19 cellular contexts compared by ENCODE assay signal in the genomic region with DNA sequence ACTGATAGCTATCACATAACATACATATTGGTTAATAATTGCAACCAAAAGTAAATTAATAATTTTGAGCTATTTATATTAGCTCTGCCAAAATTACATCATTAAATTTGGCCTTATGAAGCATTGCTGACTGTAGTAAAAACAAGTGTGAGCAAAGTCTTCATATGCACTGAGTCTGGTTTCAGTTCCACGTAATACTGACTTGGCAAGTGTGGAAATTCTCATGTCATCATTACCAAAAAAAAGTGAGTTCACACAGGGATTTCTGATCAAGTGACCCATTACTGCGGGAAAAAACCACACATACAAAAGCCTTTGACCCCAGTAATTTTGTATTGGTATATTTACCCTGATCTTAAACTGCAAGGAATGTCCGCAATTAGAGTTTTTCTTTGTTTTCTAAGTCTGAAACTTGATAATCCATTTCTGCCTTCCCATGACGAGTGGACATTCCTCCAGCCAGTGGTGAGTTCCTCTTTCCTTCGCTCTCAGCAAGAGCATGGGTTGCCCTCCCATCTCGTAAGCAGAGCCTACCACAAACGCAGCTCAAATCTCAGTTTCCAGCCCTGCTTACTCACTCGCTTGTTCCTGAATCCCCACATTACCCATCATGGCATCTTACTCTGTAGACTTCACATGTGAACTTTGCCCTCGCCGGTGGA.
A peak's percentile ranks its signal among the peaks of the same experiment; 100 is the strongest.
DNase-seq lines count a peak whose midpoint lies in the region; TF ChIP-seq lines count a peak whose summit lies in the region.
"Had no signal": no experiment of that assay in that cellular context is flagged by ENCODE, and none has a peak within 500 bp of the region (broad histone marks: within the 10 kb centered on the region; RNA-seq: fewer than 3 reads in every experiment).

No MANE protein-coding gene starts in this region.

- peaks cover 6% of the 10 kb centered on the region for H3K36me3 Mint-ChIP-seq in nephron progenitor cell (ENCODE audit: low read depth)

- H3K4me1 ChIP-seq in BE2C = no peaks in the 10 kb centered on the region

- TF ChIP-seq CTCF in AG10803 (conservative IDR thresholded peaks at IDR 0.05; ENCODE audit: low read length) (no peak), epithelial cell of esophagus (IDR thresholded peaks at IDR 0.05; ENCODE audit: insufficient read depth, low read depth, low read length, missing control alignments) (no peak), nephron progenitor cell (IDR thresholded peaks at IDR 0.05) (no peak), GM13976 (IDR thresholded peaks at IDR 0.05; ENCODE audit: borderline replicate concordance, control extremely low read depth, extremely low read depth, insufficient read depth, missing control alignments) (no peak), BE2C (IDR thresholded peaks at IDR 0.05; ENCODE audit: low read depth, low read length) (no peak)

- H3K27me3 Mint-ChIP-seq in nephron progenitor cell (ENCODE audit: low read depth, poor library complexity) = peaks cover 5% of the 10 kb centered on the region
- H3K27me3 Mint-ChIP-seq: activated naive CD8-positive, alpha-beta T cell treated with anti-CD3 and anti-CD28 coated beads, Interleukin-2, amount 50 U/mL, for 24 hours had no signal

- no peaks in the 10 kb centered on the region for H3K9me3 Mint-ChIP-seq in nephron progenitor cell
- H3K9me3 Mint-ChIP-seq: activated CD4-positive, alpha-beta T cell treated with anti-CD3 and anti-CD28 coated beads, Interleukin-2, amount 10 ng/mL, durations not matched to agents 24 days and 14 days; activated naive CD8-positive, alpha-beta T cell treated with anti-CD3 and anti-CD28 coated beads, Interleukin-2, amount 50 U/mL, for 24 hours; activated T-cell treated with anti-CD3 and anti-CD28 coated beads, Interleukin-2, amount 50 U/mL, for 4 hours had no signal

- peak overlapping the region; percentile 44 for H3K27ac Mint-ChIP-seq in nephron progenitor cell
- H3K27ac Mint-ChIP-seq: activated CD4-positive, alpha-beta T cell treated with anti-CD3 and anti-CD28 coated beads, Interleukin-2, amount 10 ng/mL, durations not matched to agents 24 days and 14 days; activated naive CD8-positive, alpha-beta T cell treated with anti-CD3 and anti-CD28 coated beads, Interleukin-2, amount 50 U/mL, for 24 hours had no signal

- peaks cover 59% of the 10 kb centered on the region for H3K4me1 Mint-ChIP-seq in nephron progenitor cell
- H3K4me1 Mint-ChIP-seq: activated naive CD8-positive, alpha-beta T cell treated with anti-CD3 and anti-CD28 coated beads, Interleukin-2, amount 50 U/mL, for 24 hours had no signal

- peak; percentile 13 for DNase-seq in AG10803 (ENCODE audit: low read depth)
- peak; percentile 39 for DNase-seq in NOMO-1 treated with DMSO at 0.1 percent for 48 hours (lab: John Stamatoyannopoulos, UW; ENCODE audit: unreplicated experiment)
- DNase-seq in epithelial cell of esophagus (ENCODE audit: low read depth) = peak; percentile 44
- DNase-seq in nephron progenitor cell = no peak
- no peak for DNase-seq in GM13976 (ENCODE audit: low spot score)
- no peak for DNase-seq in stimulated activated naive CD4-positive, alpha-beta T cell treated with Interleukin-2 at 50 U/mL for 16 hours (lab: John Stamatoyannopoulos, UW)
- DNase-seq in stimulated activated CD8-positive, alpha-beta memory T cell treated with anti-CD3 and anti-CD28 coated beads, Interleukin-4, amount 100 ng/mL, for 48 hours = no peak
- no peak for DNase-seq in BE2C
- DNase-seq: activated CD4-positive, alpha-beta T cell treated with anti-CD3 and anti-CD28 coated beads, Interleukin-2, amount 10 ng/mL, durations not matched to agents 24 days and 14 days; activated naive CD8-positive, alpha-beta T cell treated with anti-CD3 and anti-CD28 coated beads, Interleukin-2, amount 50 U/mL, for 24 hours; activated T-cell treated with anti-CD3 and anti-CD28 coated beads, Interleukin-2, amount 50 U/mL, for 4 hours; cerebellar nuclear complex; Kasumi-1; NCI-H1930; NCI-H524; T-helper 2 cell had no signal

- H3K27me3 ChIP-seq in BE2C = no peaks in the 10 kb centered on the region
- H3K27me3 ChIP-seq: hepatocyte, tibial nerve had no signal

- H3K4me3 Mint-ChIP-seq in nephron progenitor cell = no peak overlapping the region
- H3K4me3 Mint-ChIP-seq: activated CD4-positive, alpha-beta T cell treated with anti-CD3 and anti-CD28 coated beads, Interleukin-2, amount 10 ng/mL, durations not matched to agents 24 days and 14 days; activated naive CD8-positive, alpha-beta T cell treated with anti-CD3 and anti-CD28 coated beads, Interleukin-2, amount 50 U/mL, for 24 hours; activated T-cell treated with anti-CD3 and anti-CD28 coated beads, Interleukin-2, amount 50 U/mL, for 4 hours had no signal

- H3K4me3 ChIP-seq in AG10803 (ENCODE audit: low read length) = no peak overlapping the region
- H3K4me3 ChIP-seq in epithelial cell of esophagus (ENCODE audit: low read length) = no peak overlapping the region
- no peak overlapping the region for H3K4me3 ChIP-seq in BE2C (ENCODE audit: low read depth, low read length)
- H3K4me3 ChIP-seq: hepatocyte, prostate gland, tibial nerve had no signal

- no peaks in the 10 kb centered on the region for H3K9me3 ChIP-seq in BE2C
- H3K9me3 ChIP-seq: prostate gland, tibial nerve had no signal

- H3K36me3 ChIP-seq in BE2C = no peaks in the 10 kb centered on the region
- H3K36me3 ChIP-seq: prostate gland, tibial nerve had no signal

- in situ Hi-C loops in GM13976 (cut with MboI; ENCODE audit: low sequenced_read_pairs, unreplicated experiment) = no loop called here

Comparison
In these comparisons a context has a peak if more than half of its experiments do, and no peak if none do; other contexts are left out.
1. DNase-seq: peak in AG10803 (single experiment), NOMO-1 treated with DMSO at 0.1 percent for 48 hours (single experiment) and epithelial cell of esophagus (single experiment); none in nephron progenitor cell (single experiment), GM13976 (single experiment), stimulated activated naive CD4-positive, alpha-beta T cell treated with Interleukin-2 at 50 U/mL for 16 hours (single experiment), stimulated activated CD8-positive, alpha-beta memory T cell treated with anti-CD3 and anti-CD28 coated beads, Interleukin-4, amount 100 ng/mL, for 48 hours (single experiment) and BE2C (single experiment).